In genomic region chr5:16735092-16735970, GRCh38 we compare ENCODE assay signal across 12 cellular contexts.
DNase-seq lines count a peak whose midpoint lies in the region; ATAC-seq and TF ChIP-seq lines count a peak whose summit lies in the region.
"Had no signal": no experiment of that assay in that cellular context is flagged by ENCODE, and none has a peak within 500 bp of the region (broad histone marks: within the 10 kb centered on the region; RNA-seq: fewer than 3 reads in every experiment).

No MANE protein-coding gene starts in this region.

- peaks cover 12% of the 10 kb centered on the region for H3K36me3 Mint-ChIP-seq in brain

- ATAC-seq in HG03442 (IDR thresholded peaks at IDR 0.05; ENCODE audit: unreplicated experiment) = no peak

- peaks cover 3% of the 10 kb centered on the region for H3K27me3 Mint-ChIP-seq in brain

- H3K27ac ChIP-seq in HUES6 (ENCODE audit: low read depth, low read length) (peak overlapping the region; percentile 98), skin epidermis (peak overlapping the region in 18 of 21 experiments; percentile 4 to 74 (median 54))
- H3K27ac ChIP-seq: sigmoid colon had no signal

- DNase-seq in hepatic stellate cell (ENCODE audit: low spot score) (no peak), GDM1 (lab: John Stamatoyannopoulos, UW) (no peak), G401 (ENCODE audit: low spot score) (no peak)
- DNase-seq: activated CD4-positive, alpha-beta T cell treated with anti-CD3 and anti-CD28 coated beads, Interleukin-2, amount 50 U/mL, for 48 hours; KG1; sigmoid colon had no signal

- TF ChIP-seq CTCF in brain (conservative IDR thresholded peaks at IDR 0.05) = no peak

- H3K36me3 ChIP-seq in HUES6 (ENCODE audit: control insufficient read depth, insufficient read depth, low read length) = peaks cover 25% of the 10 kb centered on the region
- H3K36me3 ChIP-seq: sigmoid colon had no signal

- H3K27ac Mint-ChIP-seq in brain = peak overlapping the region; percentile 94 to 99 (median 98)
- H3K27ac Mint-ChIP-seq: activated naive CD8-positive, alpha-beta T cell had no signal

- in situ Hi-C loops in G401 (cut with HindIII; ENCODE audit: low sequenced_read_pairs) = no loop called here

- H3K9me3 Mint-ChIP-seq in brain = peaks cover 0 to 3% (median 0%) of the 10 kb centered on the region in 5 experiments

- peak overlapping the region; percentile 75 to 89 (median 85) for H3K4me3 Mint-ChIP-seq in brain
- H3K4me3 Mint-ChIP-seq: activated naive CD8-positive, alpha-beta T cell had no signal

- peak overlapping the region; percentile 72 for H3K4me3 ChIP-seq in HUES6 (ENCODE audit: low read depth, low read length)
- H3K4me3 ChIP-seq in iPS-18c (ENCODE audit: insufficient read depth, low read depth, low read length) = peak overlapping the region; percentile 38
- H3K4me3 ChIP-seq in skin epidermis = no peak overlapping the region
- H3K4me3 ChIP-seq: sigmoid colon had no signal

- H3K9ac ChIP-seq in HUES6 (ENCODE audit: low read length) = peak overlapping the region; percentile 95

- peaks cover 39% of the 10 kb centered on the region for H3K4me1 ChIP-seq in HUES6 (ENCODE audit: control insufficient read depth, insufficient read depth, low read length)

- H3K9me3 ChIP-seq in HUES6 (ENCODE audit: control insufficient read depth, insufficient read depth, low read depth, low read length) (no peaks in the 10 kb centered on the region), iPS-18c (ENCODE audit: control insufficient read depth, insufficient read depth, low read length) (no peaks in the 10 kb centered on the region)
- H3K9me3 ChIP-seq: sigmoid colon had no signal

- no peaks in the 10 kb centered on the region for H3K27me3 ChIP-seq in HUES6 (ENCODE audit: control insufficient read depth, insufficient read depth, low read length)

- peaks cover 88% of the 10 kb centered on the region for H3K4me1 Mint-ChIP-seq in brain

Comparison
In these comparisons a context has a peak if more than half of its experiments do, and no peak if none do; other contexts are left out.
1. H3K4me3 ChIP-seq: peak in HUES6 (single experiment) and iPS-18c (single experiment); none in skin epidermis (0 of 7).